22 cellular contexts compared by ENCODE assay signal in genomic region chr12:3542156-3542555, GRCh38. TPM values are rescaled to one million over a fixed set of nuclear protein-coding genes. Genes with fewer than 3 reads are reported as not detected.
DNase-seq lines count a peak whose midpoint lies in the region; ATAC-seq and TF ChIP-seq lines count a peak whose summit lies in the region.
"Had no signal": no experiment of that assay in that cellular context is flagged by ENCODE, and none has a peak within 500 bp of the region (broad histone marks: within the 10 kb centered on the region; RNA-seq: fewer than 3 reads in every experiment).

No MANE protein-coding gene starts in this region.

- no peak overlapping the region for H3K4me3 ChIP-seq in esophagus muscularis mucosa
- H3K4me3 ChIP-seq: BLaER1, GM12878 had no signal

- intact Hi-C loops in esophagus muscularis mucosa (cut with DNase I) = no loop called here

- no peaks in the 10 kb centered on the region for H3K4me1 Mint-ChIP-seq in osteocyte (ENCODE audit: unreplicated experiment)
- H3K4me1 Mint-ChIP-seq: CD14-positive monocyte; CD4-positive, alpha-beta memory T cell; CD4-positive, CD25-positive, alpha-beta regulatory T cell; CD8-positive, alpha-beta memory T cell had no signal

- no peaks in the 10 kb centered on the region for H3K36me3 Mint-ChIP-seq in osteocyte (ENCODE audit: unreplicated experiment)
- H3K36me3 Mint-ChIP-seq: CD14-positive monocyte; CD4-positive, alpha-beta memory T cell; CD4-positive, CD25-positive, alpha-beta regulatory T cell; CD8-positive, alpha-beta memory T cell had no signal

- H3K9me3 Mint-ChIP-seq in osteocyte (ENCODE audit: unreplicated experiment) = no peaks in the 10 kb centered on the region
- H3K9me3 Mint-ChIP-seq: CD14-positive monocyte; CD4-positive, alpha-beta memory T cell; CD4-positive, CD25-positive, alpha-beta regulatory T cell; CD8-positive, alpha-beta memory T cell had no signal

- peaks cover 21% of the 10 kb centered on the region for H3K27me3 Mint-ChIP-seq in osteocyte (ENCODE audit: unreplicated experiment)

- peaks cover 0 to 5% (median 0%) of the 10 kb centered on the region in 4 donors for H3K4me1 ChIP-seq in esophagus muscularis mucosa
- H3K4me1 ChIP-seq: BE2C, BLaER1 had no signal

- H3K36me3 ChIP-seq in esophagus muscularis mucosa = no peaks in the 10 kb centered on the region
- H3K36me3 ChIP-seq: BE2C, BLaER1 had no signal

- TF ChIP-seq EP300 in esophagus muscularis mucosa (IDR thresholded peaks at IDR 0.05) = no peak

- TF ChIP-seq POLR2A in esophagus muscularis mucosa (IDR thresholded peaks at IDR 0.05; ENCODE audit: low read depth) = no peak

- H3K27ac ChIP-seq in esophagus muscularis mucosa (replicated peaks in 1 of 4) = no peak overlapping the region
- H3K27ac ChIP-seq: BLaER1 had no signal

- 100% methylated on average over 1 of the region's 2 CpGs for WGBS in esophagus muscularis mucosa

- H3K9me3 ChIP-seq in esophagus muscularis mucosa = no peaks in the 10 kb centered on the region
- H3K9me3 ChIP-seq: BE2C, BLaER1 had no signal

- ATAC-seq in HG03342 (IDR thresholded peaks at IDR 0.05; ENCODE audit: unreplicated experiment) (no peak), GM21723 (IDR thresholded peaks at IDR 0.05; ENCODE audit: unreplicated experiment) (no peak)
- ATAC-seq: GM12878 had no signal

- no peak for TF ChIP-seq CTCF in esophagus muscularis mucosa (IDR thresholded peaks at IDR 0.05)
- TF ChIP-seq CTCF in osteocyte (IDR thresholded peaks at IDR 0.05) = no peak

- H3K4me3 Mint-ChIP-seq in osteocyte (ENCODE audit: unreplicated experiment) = no peak overlapping the region
- H3K4me3 Mint-ChIP-seq: CD14-positive monocyte; CD4-positive, alpha-beta memory T cell; CD4-positive, CD25-positive, alpha-beta regulatory T cell; CD8-positive, alpha-beta memory T cell had no signal

- peak; percentile 82 for DNase-seq in esophagus muscularis mucosa (ENCODE audit: extremely low spot score)
- peak; percentile 53 for DNase-seq in osteocyte (ENCODE audit: extremely low spot score, unreplicated experiment)
- no peak for DNase-seq in activated T-cell treated with anti-CD3 and anti-CD28 coated beads for 4 hours
- DNase-seq: 8988T; ACHN; BE2C; C1 segment of cervical spinal cord; CD4-positive, alpha-beta memory T cell; CD4-positive, CD25-positive, alpha-beta regulatory T cell; CD8-positive, alpha-beta memory T cell; COR-L47; DMS 273 treated with DMSO at 0.1 percent for 48 hours; DMS79; DND-41; GDM1 had no signal

- H3K27me3 ChIP-seq in esophagus muscularis mucosa = peaks cover 0 to 34% (median 3%) of the 10 kb centered on the region in 4 donors
- H3K27me3 ChIP-seq: BLaER1 had no signal

- no peak overlapping the region for H3K27ac Mint-ChIP-seq in osteocyte (ENCODE audit: unreplicated experiment)
- H3K27ac Mint-ChIP-seq: CD14-positive monocyte; CD4-positive, alpha-beta memory T cell; CD4-positive, CD25-positive, alpha-beta regulatory T cell; CD8-positive, alpha-beta memory T cell had no signal

RNA-seq across cellular contexts. Expression of gene PRMT8, which starts 51.2 kb away (rescaled TPM):
- total RNA-seq in esophagus muscularis mucosa = not detected
- not detected in 2 replicates for total RNA-seq in osteocyte
- total RNA-seq: CD4-positive, alpha-beta memory T cell; CD4-positive, CD25-positive, alpha-beta regulatory T cell; CD8-positive, alpha-beta memory T cell; Daoy; G401; GM12878 had no signal
